8 cellular contexts compared by ENCODE assay signal in the genomic region with DNA sequence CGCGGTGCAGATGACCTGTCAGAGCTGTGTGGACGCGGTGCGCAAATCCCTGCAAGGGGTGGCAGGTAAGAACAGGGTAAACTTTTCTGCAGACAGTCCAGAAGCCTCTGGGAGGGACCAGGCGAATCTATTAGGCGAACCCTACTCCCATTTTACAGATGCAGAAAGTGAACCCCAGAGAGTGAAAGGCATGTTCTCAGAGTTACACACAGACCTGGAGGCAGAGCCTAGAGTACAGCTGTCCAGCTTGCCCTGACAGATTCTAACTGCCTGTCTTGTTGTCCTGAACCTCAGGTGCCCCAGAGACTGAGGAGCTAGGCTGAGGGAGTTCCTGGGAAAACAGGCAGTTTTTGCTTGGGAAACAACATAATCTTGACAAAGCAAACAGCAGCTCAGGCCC. TPM values are rescaled to one million over a fixed set of nuclear protein-coding genes. Genes with fewer than 3 reads are reported as not detected.
DNase-seq lines count a peak whose midpoint lies in the region; ATAC-seq and TF ChIP-seq lines count a peak whose summit lies in the region.

No MANE protein-coding gene starts in this region.

- intact Hi-C loops in psoas muscle (cut with DNase I), result loop anchor here (5.0 kb wide), 2 partner anchors 84 to 239 kb away; a partner anchor contains a TSS

- ATAC-seq in psoas muscle (peak in 1 of 4 donors; percentile 5), GM21825 (IDR thresholded peaks at IDR 0.05; ENCODE audit: unreplicated experiment) (no peak)

- TF ChIP-seq CTCF in GM06990 (IDR thresholded peaks at IDR 0.05; ENCODE audit: insufficient read depth, low read length, poor library complexity, severe bottlenecking) (no peak), RWPE1 (conservative IDR thresholded peaks at IDR 0.05; ENCODE audit: low read depth) (no peak), fibroblast of mammary gland (conservative IDR thresholded peaks at IDR 0.05; ENCODE audit: control insufficient read depth, insufficient read depth, low read depth, low read length) (no peak), psoas muscle (IDR thresholded peaks at IDR 0.05) (no peak)

- DNase-seq in GM06990 (ENCODE audit: extremely low read depth, insufficient read length) (no peak), RWPE1 (ENCODE audit: low spot score) (no peak), fibroblast of mammary gland (ENCODE audit: low read depth) (no peak), psoas muscle (no peak), GOT3 (lab: John Stamatoyannopoulos, UW) (no peak), medulla oblongata (ENCODE audit: extremely low spot score) (no peak)
- no peak for DNase-seq in stimulated activated naive CD4-positive, alpha-beta T cell (lab: John Stamatoyannopoulos, UW)

- CTCF ChIA-PET in RWPE1 (lab: Yijun Ruan, JAX), result interaction anchor here (0.5 to 0.6 kb wide), 2 partner anchors 63 to 285 kb away, joined by 3 to 4 read pairs; no protein-coding TSS in a partner anchor

- POLR2A ChIA-PET in RWPE1 (lab: Yijun Ruan, JAX; ENCODE audit: low non-redundant PET), result interaction anchor here (0.6 kb wide), 1 partner anchor 66 kb away, joined by 8 read pairs; no protein-coding TSS in a partner anchor

- H3K27me3 ChIP-seq in GM06990 (replicated peaks; ENCODE audit: control insufficient read depth, insufficient read depth, low read length), result no peaks in the 10 kb centered on the region
- H3K27me3 ChIP-seq in psoas muscle (ENCODE audit: insufficient read depth in 3 of 3, low read length in 2 of 3), result no peaks in the 10 kb centered on the region

- WGBS in psoas muscle, 3 donors, result 57 to 65% (median 63%) methylated on average over 7 of the region's 7 CpGs

- H3K4me3 ChIP-seq in GM06990 (replicated peaks; ENCODE audit: low read depth, low read length) (peak overlapping the region; percentile 69), fibroblast of mammary gland (ENCODE audit: control insufficient read depth, low read depth, low read length) (peak overlapping the region; percentile 72), psoas muscle (peak overlapping the region; percentile 92)

- H3K4me1 ChIP-seq in psoas muscle, result peaks cover 15% of the 10 kb centered on the region

- peak overlapping the region; percentile 73 for H3K27ac ChIP-seq in RWPE1
- H3K27ac ChIP-seq in psoas muscle, result peak overlapping the region; percentile 84

- H3K36me3 ChIP-seq in GM06990 (ENCODE audit: control insufficient read depth, insufficient read depth, low read length) (no peaks in the 10 kb centered on the region), psoas muscle (ENCODE audit: insufficient read depth in 1 of 2, low read depth in 1 of 2) (no peaks in the 10 kb centered on the region)

- no peaks in the 10 kb centered on the region for H3K9me3 ChIP-seq in psoas muscle

RNA-seq across cellular contexts. Expression of a gene that starts 0.7 kb away (rescaled TPM):
- total RNA-seq in psoas muscle, result 10 to 100 TPM; 10.5 to 17.0 (median 14.8) TPM
- polyA plus RNA-seq in psoas muscle, result 10 to 100 TPM; 15.2 to 22.9 (median 15.7) TPM

RNA-seq across cellular contexts. Expression of a gene that starts 0.8 kb away (rescaled TPM):
- total RNA-seq in psoas muscle, result under 1 TPM in 3 of 4 donors, not detected in 1; 0.36 to 0.46 (median 0.36) TPM
- 1 to 10 TPM in 1 of 3 donors, under 1 TPM in 2; 0.06 to 1.1 (median 0.20) TPM for polyA plus RNA-seq in psoas muscle

RNA-seq across cellular contexts. Expression of a gene that starts 22.8 kb away (rescaled TPM):
- 10 to 100 TPM; 21.1 to 39.3 (median 34.0) TPM for total RNA-seq in psoas muscle
- polyA plus RNA-seq in psoas muscle, result 10 to 100 TPM; 15.0 to 22.6 (median 17.6) TPM

RNA-seq across cellular contexts. Expression of a gene that starts 25.2 kb away (rescaled TPM):
- 10 to 100 TPM; 31.5 to 79.0 (median 50.3) TPM for total RNA-seq in psoas muscle
- polyA plus RNA-seq in psoas muscle, result 10 to 100 TPM; 16.5 to 33.0 (median 31.5) TPM

RNA-seq across cellular contexts. Expression of a gene that starts 44.9 kb away (rescaled TPM):
- 10 to 100 TPM; 54.5 to 80.8 (median 66.8) TPM for total RNA-seq in psoas muscle
- polyA plus RNA-seq in psoas muscle, result 10 to 100 TPM; 54.8 to 67.4 (median 57.9) TPM
